Comparison of ENCODE assay signal across 30 cellular contexts in the genomic region with DNA sequence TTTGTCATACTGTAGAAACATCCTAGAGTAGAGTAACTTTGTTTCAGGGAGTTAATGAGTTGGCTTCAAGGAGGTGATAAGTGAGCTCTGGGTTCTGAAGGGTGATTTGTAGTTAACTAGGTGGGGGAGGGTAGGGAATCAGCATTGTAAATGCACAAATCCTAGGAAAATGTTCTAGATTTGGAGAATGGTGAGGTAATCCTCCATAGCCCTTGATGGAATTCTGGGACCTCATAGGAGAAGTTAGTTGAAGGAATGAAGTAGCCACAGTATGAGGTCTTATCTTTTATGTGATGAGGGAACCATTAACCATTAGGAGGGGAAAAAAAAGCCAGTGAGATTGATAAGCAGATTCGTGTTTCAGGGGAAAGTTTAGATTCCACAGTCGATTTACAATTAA. TPM values are rescaled to one million over a fixed set of nuclear protein-coding genes. Genes with fewer than 3 reads are reported as not detected.
DNase-seq lines count a peak whose midpoint lies in the region; ATAC-seq and TF ChIP-seq lines count a peak whose summit lies in the region.
"Had no signal": no experiment of that assay in that cellular context is flagged by ENCODE, and none has a peak within 500 bp of the region (broad histone marks: within the 10 kb centered on the region; RNA-seq: fewer than 3 reads in every experiment).

No MANE protein-coding gene starts in this region.

- 50% methylated on average over 1 of the region's 2 CpGs; no CpG with 5 or more reads in 1 of the 2 experiments for WGBS in endodermal cell (ENCODE audit: insufficient coverage in 1 of 2, insufficient read length in 1 of 2), 2 experiments
- 24 to 49% (median 34%) methylated on average over 2 of the region's 2 CpGs for WGBS in stomach, 5 donors

- H3K9me3 Mint-ChIP-seq in natural killer cell (no peaks in the 10 kb centered on the region), endodermal cell (no peaks in the 10 kb centered on the region), progenitor cell of endocrine pancreas (ENCODE audit: low read depth) (no peaks in the 10 kb centered on the region)
- H3K9me3 Mint-ChIP-seq in natural killer cell treated with Interleukin-12 subunit alpha and Interleukin-12 subunit beta and Interleukin-15 and Interleukin-18, amount 100 ng/mL, for 72 hours, result no peaks in the 10 kb centered on the region
- H3K9me3 Mint-ChIP-seq: activated naive CD4-positive, alpha-beta T cell treated with anti-CD3 and anti-CD28 coated beads for 36 hours; CD8-positive, alpha-beta memory T cell; H9 had no signal

- H3K4me1 Mint-ChIP-seq in natural killer cell (peaks cover 68 to 86% of the 10 kb centered on the region in 2 donors), endodermal cell (peaks cover 45% of the 10 kb centered on the region), progenitor cell of endocrine pancreas (ENCODE audit: low read depth) (peaks cover 35% of the 10 kb centered on the region)
- H3K4me1 Mint-ChIP-seq in natural killer cell treated with Interleukin-12 subunit alpha and Interleukin-12 subunit beta and Interleukin-15 and Interleukin-18, amount 100 ng/mL, for 72 hours (ENCODE audit: low read depth in 2 of 2), result peaks cover 43 to 51% of the 10 kb centered on the region in 2 donors

- no peak overlapping the region for H3K27ac ChIP-seq in endodermal cell (ENCODE audit: low read depth, low read length)
- H3K27ac ChIP-seq in stomach, result no peak overlapping the region
- H3K27ac ChIP-seq: A549, parathyroid adenoma, right atrium auricular region had no signal

- H3K36me3 ChIP-seq in endodermal cell (ENCODE audit: control insufficient read depth, insufficient read depth, low read length) (peaks cover 4% of the 10 kb centered on the region), stomach (peaks cover 0 to 6% (median 0%) of the 10 kb centered on the region in 4 donors)
- H3K36me3 ChIP-seq: right atrium auricular region, tibial artery had no signal

- no peak for TF ChIP-seq EP300 in stomach (IDR thresholded peaks at IDR 0.05)

- H3K4me1 ChIP-seq in endodermal cell (ENCODE audit: control insufficient read depth, insufficient read depth, low read length), result no peaks in the 10 kb centered on the region
- peaks cover 18 to 93% (median 59%) of the 10 kb centered on the region in 4 donors for H3K4me1 ChIP-seq in stomach

- no peak overlapping the region for H3K4me3 Mint-ChIP-seq in natural killer cell
- no peak overlapping the region for H3K4me3 Mint-ChIP-seq in natural killer cell treated with Interleukin-12 subunit alpha and Interleukin-12 subunit beta and Interleukin-15 and Interleukin-18, amount 100 ng/mL, for 72 hours
- H3K4me3 Mint-ChIP-seq in endodermal cell, result no peak overlapping the region
- no peak overlapping the region for H3K4me3 Mint-ChIP-seq in progenitor cell of endocrine pancreas (ENCODE audit: low read depth)
- H3K4me3 Mint-ChIP-seq: activated naive CD4-positive, alpha-beta T cell treated with anti-CD3 and anti-CD28 coated beads for 36 hours; B cell had no signal

- H3K9me3 ChIP-seq in endodermal cell (ENCODE audit: control insufficient read depth, low read length) (no peaks in the 10 kb centered on the region), stomach (no peaks in the 10 kb centered on the region)
- H3K9me3 ChIP-seq: A549, right atrium auricular region, tibial artery had no signal

- H3K27me3 Mint-ChIP-seq in natural killer cell (ENCODE audit: low read depth in 2 of 2), result no peaks in the 10 kb centered on the region
- no peaks in the 10 kb centered on the region for H3K27me3 Mint-ChIP-seq in natural killer cell treated with Interleukin-12 subunit alpha and Interleukin-12 subunit beta and Interleukin-15 and Interleukin-18, amount 100 ng/mL, for 72 hours
- H3K27me3 Mint-ChIP-seq in endodermal cell (ENCODE audit: insufficient read depth), result no peaks in the 10 kb centered on the region
- H3K27me3 Mint-ChIP-seq in progenitor cell of endocrine pancreas, result no peaks in the 10 kb centered on the region
- H3K27me3 Mint-ChIP-seq: B cell; CD8-positive, alpha-beta memory T cell had no signal

- no peak for TF ChIP-seq POLR2A in stomach (IDR thresholded peaks at IDR 0.05)

- H3K4me3 ChIP-seq in endodermal cell (ENCODE audit: low read length) (no peak overlapping the region), stomach (no peak overlapping the region)
- H3K4me3 ChIP-seq: A549, GM12878, right atrium auricular region, tibial artery had no signal

- no peaks in the 10 kb centered on the region for H3K27me3 ChIP-seq in endodermal cell (ENCODE audit: control insufficient read depth, insufficient read depth, low read length, poor library complexity, severe bottlenecking)
- H3K27me3 ChIP-seq in stomach, result no peaks in the 10 kb centered on the region
- H3K27me3 ChIP-seq: right atrium auricular region, tibial artery had no signal

- DNase-seq in natural killer cell, result no peak
- DNase-seq in natural killer cell treated with Interleukin-12 subunit alpha and Interleukin-12 subunit beta and Interleukin-15 and Interleukin-18, amount 100 ng/mL, for 72 hours (ENCODE audit: low spot score), result no peak
- DNase-seq in NCI-H226, result peak; percentile 46
- DNase-seq in endodermal cell, result no peak
- no peak for DNase-seq in progenitor cell of endocrine pancreas (ENCODE audit: low spot score, unreplicated experiment)
- DNase-seq in DMS79 (lab: John Stamatoyannopoulos, UW), result no peak
- DNase-seq in stomach, result no peak
- DNase-seq in SIG-M5 treated with dmso at 0.1 percent for 504 hours (lab: John Stamatoyannopoulos, UW; ENCODE audit: unreplicated experiment), result no peak
- DNase-seq: activated CD4-positive, alpha-beta T cell treated with anti-CD3 and anti-CD28 coated beads, Interleukin-2, amount 50 U/mL, for 48 hours; activated CD4-positive, CD25-positive, alpha-beta regulatory T cell; activated naive CD4-positive, alpha-beta T cell treated with anti-CD3 and anti-CD28 coated beads for 36 hours; amygdala; CD8-positive, alpha-beta memory T cell; H9; hippocampal formation; left colon; mammary epithelial cell; NCI-H2107; NCI-H446; NCI-H82; small intestine; stimulated activated naive CD8-positive, alpha-beta T cell treated with anti-CD3 and anti-CD28 coated beads, Interleukin-15, Interleukin-2, amounts not matched to agents 100 U/mL and 50 U/mL, for 24 hours; T-helper 1 cell; tibial artery had no signal

- peak overlapping the region; percentile 48 to 50 for H3K27ac Mint-ChIP-seq in natural killer cell
- H3K27ac Mint-ChIP-seq in natural killer cell treated with Interleukin-12 subunit alpha and Interleukin-12 subunit beta and Interleukin-15 and Interleukin-18, amount 100 ng/mL, for 72 hours, result no peak overlapping the region
- H3K27ac Mint-ChIP-seq in endodermal cell, result peak overlapping the region; percentile 4
- peak overlapping the region; percentile 8 for H3K27ac Mint-ChIP-seq in progenitor cell of endocrine pancreas
- H3K27ac Mint-ChIP-seq: activated naive CD4-positive, alpha-beta T cell treated with anti-CD3 and anti-CD28 coated beads for 36 hours; B cell had no signal

- TF ChIP-seq CTCF in natural killer cell (IDR thresholded peaks at IDR 0.05), result no peak
- TF ChIP-seq CTCF in endodermal cell (conservative IDR thresholded peaks at IDR 0.05), result no peak
- TF ChIP-seq CTCF in progenitor cell of endocrine pancreas (IDR thresholded peaks at IDR 0.05; ENCODE audit: unreplicated experiment), result no peak
- no peak for TF ChIP-seq CTCF in stomach (IDR thresholded peaks at IDR 0.05)

- H3K9ac ChIP-seq in endodermal cell (ENCODE audit: extremely low read depth, low read length, poor library complexity, severe bottlenecking), result no peak overlapping the region
- H3K9ac ChIP-seq: parathyroid adenoma had no signal

- intact Hi-C loops in natural killer cell (cut with micrococcal nuclease) (no loop called here), stomach (cut with DNase I; ENCODE audit: low total_unique reads) (no loop called here)

- no peak for ATAC-seq in natural killer cell
- ATAC-seq in natural killer cell treated with Interleukin-12 subunit alpha and Interleukin-12 subunit beta and Interleukin-15 and Interleukin-18, amount 100 ng/mL, for 72 hours, result no peak
- ATAC-seq: A549; GM12878; HepG2; left colon; stimulated activated naive CD8-positive, alpha-beta T cell treated with anti-CD3 and anti-CD28 coated beads, Interleukin-15, Interleukin-2, amounts not matched to agents 100 U/mL and 50 U/mL, for 24 hours had no signal

- H3K36me3 Mint-ChIP-seq in natural killer cell (no peaks in the 10 kb centered on the region), endodermal cell (ENCODE audit: low read depth) (peaks cover 6% of the 10 kb centered on the region), progenitor cell of endocrine pancreas (ENCODE audit: insufficient read depth) (peaks cover 2% of the 10 kb centered on the region)
- H3K36me3 Mint-ChIP-seq in natural killer cell treated with Interleukin-12 subunit alpha and Interleukin-12 subunit beta and Interleukin-15 and Interleukin-18, amount 100 ng/mL, for 72 hours, result peaks cover 6% of the 10 kb centered on the region

RNA-seq across cellular contexts. Expression of gene CNOT2, which starts 8.0 kb away (rescaled TPM):
- total RNA-seq in natural killer cell (100 to 1,000 TPM; 160 to 178 (median 173) TPM), endodermal cell (10 to 100 TPM; 96.2 to 96.5 TPM), progenitor cell of endocrine pancreas (127 and 128 TPM in 2 replicates), stomach (100 to 1,000 TPM in 3 of 5 donors, 10 to 100 TPM in 2; 18.0 to 237 (median 103) TPM)
- total RNA-seq in natural killer cell treated with Interleukin-12 subunit alpha and Interleukin-12 subunit beta and Interleukin-15 and Interleukin-18, amount 100 ng/mL, for 72 hours, result 10 to 100 TPM; 74.1 to 82.9 TPM
- 74.5 TPM for polyA plus RNA-seq in endodermal cell (2013, experiment 1 of 2)
- 72.7 TPM for polyA plus RNA-seq in endodermal cell (2013, experiment 2 of 2)
- 10 to 100 TPM; 22.4 to 31.3 (median 25.2) TPM for polyA plus RNA-seq in stomach

Comparison
In these comparisons a context has a peak if more than half of its experiments do, and no peak if none do; other contexts are left out.
1. H3K27ac Mint-ChIP-seq: peak in natural killer cell (2 of 2), endodermal cell (single experiment) and progenitor cell of endocrine pancreas (single experiment); none in natural killer cell treated with Interleukin-12 subunit alpha and Interleukin-12 subunit beta and Interleukin-15 and Interleukin-18, amount 100 ng/mL, for 72 hours (0 of 2).